Comparison of ENCODE assay signal across 1 cellular context in genomic region chr11:17439316-17439782, GRCh38.
A peak's percentile ranks its signal among the peaks of the same experiment; 100 is the strongest.
TF ChIP-seq lines count a peak whose summit lies in the region.

No MANE protein-coding gene starts in this region.

TF ChIP-seq in HepG2, 621 proteins besides CTCF, POLR2A, EP300 and RAD21 (continued from another document and continues in another):
- TF ChIP-seq HNRNPL (IDR thresholded peaks at IDR 0.05; ENCODE audit: low read depth, low read length) (no peak), ZNF205 (CRISPR knock-in tag; IDR thresholded peaks at IDR 0.05) (0 out of 2 replicates have a peak, but pooled peaks have one; percentile 22), SRSF1 (optimal IDR thresholded peaks at IDR 0.05; ENCODE audit: low read depth, low read length) (no peak), HBP1 (CRISPR knock-in tag; IDR thresholded peaks at IDR 0.05; ENCODE audit: low read depth) (no peak), RARA (CRISPR knock-in tag; IDR thresholded peaks at IDR 0.05) (peak; percentile 83), DR1 (CRISPR knock-in tag; IDR thresholded peaks at IDR 0.05) (no peak), SMAD1 (CRISPR knock-in tag; IDR thresholded peaks at IDR 0.05; ENCODE audit: borderline replicate concordance, low read depth) (no peak), GTF3A (CRISPR knock-in tag; conservative IDR thresholded peaks at IDR 0.05) (no peak), SNAPC4 (CRISPR knock-in tag; IDR thresholded peaks at IDR 0.05) (no peak), PAXIP1 (CRISPR knock-in tag; conservative IDR thresholded peaks at IDR 0.05) (peak; percentile 63), PCBP1 (IDR thresholded peaks at IDR 0.05; ENCODE audit: borderline replicate concordance, low read depth, low read length) (no peak), ZNF513 (CRISPR knock-in tag; conservative IDR thresholded peaks at IDR 0.05) (no peak), THYN1 (CRISPR knock-in tag; IDR thresholded peaks at IDR 0.05; ENCODE audit: borderline replicate concordance, low read depth) (no peak), SNAI1 (CRISPR knock-in tag; IDR thresholded peaks at IDR 0.05; ENCODE audit: borderline replicate concordance) (no peak), TOE1 (CRISPR knock-in tag; IDR thresholded peaks at IDR 0.05) (no peak), XRCC5 (optimal IDR thresholded peaks at IDR 0.05; ENCODE audit: low read length) (peak; percentile 88), MLLT10 (CRISPR knock-in tag; IDR thresholded peaks at IDR 0.05) (no peak), RXRB (CRISPR knock-in tag; IDR thresholded peaks at IDR 0.05; ENCODE audit: borderline replicate concordance) (peak; percentile 79), TCF7L2 (IDR thresholded peaks at IDR 0.05; ENCODE audit: low read depth, low read length) (no peak), ZNF503 (CRISPR knock-in tag; IDR thresholded peaks at IDR 0.05) (peak; percentile 24; the same call in 1 of the 2 replicates), ETV5 (CRISPR knock-in tag; IDR thresholded peaks at IDR 0.05; ENCODE audit: borderline replicate concordance) (peak; percentile 66; the same call in 1 of the 2 replicates), ZFP91 (CRISPR knock-in tag; IDR thresholded peaks at IDR 0.05; ENCODE audit: borderline replicate concordance) (no peak), ZC3H13 (CRISPR knock-in tag; IDR thresholded peaks at IDR 0.05) (no peak), ZNF362 (CRISPR knock-in tag; IDR thresholded peaks at IDR 0.05; ENCODE audit: borderline replicate concordance) (peak; percentile 97), HMG20A (CRISPR knock-in tag; IDR thresholded peaks at IDR 0.05; ENCODE audit: borderline replicate concordance) (peak; percentile 100), ZBTB26 (CRISPR knock-in tag; IDR thresholded peaks at IDR 0.05; ENCODE audit: borderline replicate concordance) (no peak), ZKSCAN5 (CRISPR knock-in tag; IDR thresholded peaks at IDR 0.05) (no peak), NR2F2 (IDR thresholded peaks at IDR 0.05; ENCODE audit: borderline replicate concordance, low read depth) (peak; percentile 61; the same call in 1 of the 2 replicates), NR0B2 (CRISPR knock-in tag; IDR thresholded peaks at IDR 0.05) (no peak), CREB1 (IDR thresholded peaks at IDR 0.05) (no peak), CREB1 (CRISPR knock-in tag; IDR thresholded peaks at IDR 0.05) (peak; percentile 51; the same call in 1 of the 2 replicates), FOXP1 (IDR thresholded peaks at IDR 0.05) (no peak), FOXP1 (CRISPR knock-in tag; IDR thresholded peaks at IDR 0.05) (peak; percentile 23; the same call in 1 of the 2 replicates), MEF2D (CRISPR knock-in tag; IDR thresholded peaks at IDR 0.05) (0 out of 2 replicates have a peak, but pooled peaks have one; percentile 18), ZNF10 (CRISPR knock-in tag; IDR thresholded peaks at IDR 0.05; ENCODE audit: borderline replicate concordance, low read depth) (no peak), EHMT2 (IDR thresholded peaks at IDR 0.05; ENCODE audit: borderline replicate concordance, low read depth, low read length) (no peak), HMG20B (CRISPR knock-in tag; conservative IDR thresholded peaks at IDR 0.05) (peak; percentile 99), ZNF597 (CRISPR knock-in tag; IDR thresholded peaks at IDR 0.05) (no peak)
